15 cellular contexts compared by ENCODE assay signal in genomic region chr21:15130751-15131150, GRCh38.
"Had no signal": no experiment of that assay in that cellular context is flagged by ENCODE, and none has a peak within 500 bp of the region (broad histone marks: within the 10 kb centered on the region; RNA-seq: fewer than 3 reads in every experiment).

No MANE protein-coding gene starts in this region.

- ATAC-seq: effector memory CD8-positive, alpha-beta T cell; gastroesophageal sphincter; left lobe of liver; mucosa of descending colon; naive thymus-derived CD8-positive, alpha-beta T cell; psoas muscle had no signal

- FAIRE-seq: colon, small intestine, urothelium cell line had no signal

- DNase-seq: effector memory CD8-positive, alpha-beta T cell; esophagus squamous epithelium; islet precursor cell; mucosa of descending colon; naive thymus-derived CD8-positive, alpha-beta T cell; psoas muscle; sigmoid colon; small intestine; stimulated activated CD4-positive, alpha-beta T cell treated with anti-CD3 and anti-CD28 coated beads, Interleukin-12 subunit alpha, Interleukin-12 subunit beta, amount 100 ng/mL, for 4 hours; stimulated activated naive CD4-positive, alpha-beta T cell treated with Interleukin-2 at 50 U/mL for 16 hours had no signal

- H3K4me3 ChIP-seq: esophagus squamous epithelium, gastroesophageal sphincter, mucosa of descending colon, psoas muscle, right atrium auricular region, sigmoid colon had no signal
